32 cellular contexts compared by ENCODE assay signal in genomic region chr12:51234533-51234932, GRCh38.
"Had no signal": no experiment of that assay in that cellular context is flagged by ENCODE, and none has a peak within 500 bp of the region (broad histone marks: within the 10 kb centered on the region; RNA-seq: fewer than 3 reads in every experiment).

No MANE protein-coding gene starts in this region.

- ATAC-seq: left colon; left lung; lower lobe of right lung; naive thymus-derived CD8-positive, alpha-beta T cell; pancreas; right cardiac atrium; sciatic nerve; upper lobe of right lung had no signal

- FAIRE-seq: islet of Langerhans, kidney, pancreas, urothelium cell line had no signal

- H3K9me3 ChIP-seq: left lung, lower lobe of right lung, pancreas, prostate gland, suprapubic skin, thoracic aorta, tibial artery, upper lobe of right lung had no signal

- H3K27ac ChIP-seq: left lung, lower lobe of right lung, pancreas, prostate gland, skin epidermis, suprapubic skin, thoracic aorta, tibial artery, upper lobe of right lung had no signal

- H3K36me3 ChIP-seq: left lung, lower lobe of right lung, pancreas, prostate gland, suprapubic skin, thoracic aorta, tibial artery, upper lobe of right lung had no signal

- H3K27me3 Mint-ChIP-seq: naive thymus-derived CD8-positive, alpha-beta T cell; stimulated activated naive CD8-positive, alpha-beta T cell treated with anti-CD3 and anti-CD28 coated beads, Interleukin-15, Interleukin-2, amounts not matched to agents 100 ng/mL and 50 ng/mL, for 24 hours had no signal

- H3K4me3 Mint-ChIP-seq: immature natural killer cell; naive thymus-derived CD8-positive, alpha-beta T cell; nephron; neural crest cell; stimulated activated naive CD8-positive, alpha-beta T cell treated with anti-CD3 and anti-CD28 coated beads, Interleukin-15, Interleukin-2, amounts not matched to agents 100 ng/mL and 50 ng/mL, for 24 hours had no signal

- DNase-seq: hypothalamus; immature natural killer cell; kidney; left colon; left lung; lower lobe of right lung; mammary epithelial cell; mesenchymal stem cell; naive thymus-derived CD8-positive, alpha-beta T cell; nucleus accumbens; pancreas; posterior cingulate gyrus; retina; right cardiac atrium; stimulated activated CD4-positive, alpha-beta T cell treated with anti-CD3 and anti-CD28 coated beads, Interleukin-12 subunit alpha, Interleukin-12 subunit beta, amount 100 ng/mL, for 4 hours; stimulated activated CD4-positive, alpha-beta T cell treated with anti-CD3 and anti-CD28 coated beads, Interleukin-15, amount 100 ng/mL, for 24 hours; stimulated activated CD4-positive, alpha-beta T cell treated with anti-CD3 and anti-CD28 coated beads, Interleukin-2, amount 100 ng/mL, for 24 hours; stimulated activated CD4-positive, alpha-beta T cell treated with anti-CD3 and anti-CD28 coated beads, Interleukin-4, amount 100 ng/mL, for 1 hour; stimulated activated naive CD4-positive, alpha-beta T cell; tibial artery; trophoblast cell; upper lobe of right lung had no signal

- H3K4me1 ChIP-seq: prostate gland, upper lobe of right lung had no signal

- H3K9me3 Mint-ChIP-seq: immature natural killer cell; naive thymus-derived CD8-positive, alpha-beta T cell; nephron; neural crest cell; stimulated activated naive CD8-positive, alpha-beta T cell treated with anti-CD3 and anti-CD28 coated beads, Interleukin-15, Interleukin-2, amounts not matched to agents 100 ng/mL and 50 ng/mL, for 24 hours had no signal

- H3K4me3 ChIP-seq: left lung, lower lobe of right lung, pancreas, prostate gland, skin epidermis, suprapubic skin, thoracic aorta, tibial artery, upper lobe of right lung had no signal

- H3K27me3 ChIP-seq: left lung, pancreas, suprapubic skin, tibial artery, upper lobe of right lung had no signal

- H3K27ac Mint-ChIP-seq: immature natural killer cell; naive thymus-derived CD8-positive, alpha-beta T cell; nephron; stimulated activated naive CD8-positive, alpha-beta T cell treated with anti-CD3 and anti-CD28 coated beads, Interleukin-15, Interleukin-2, amounts not matched to agents 100 ng/mL and 50 ng/mL, for 24 hours had no signal
